In the genomic region with DNA sequence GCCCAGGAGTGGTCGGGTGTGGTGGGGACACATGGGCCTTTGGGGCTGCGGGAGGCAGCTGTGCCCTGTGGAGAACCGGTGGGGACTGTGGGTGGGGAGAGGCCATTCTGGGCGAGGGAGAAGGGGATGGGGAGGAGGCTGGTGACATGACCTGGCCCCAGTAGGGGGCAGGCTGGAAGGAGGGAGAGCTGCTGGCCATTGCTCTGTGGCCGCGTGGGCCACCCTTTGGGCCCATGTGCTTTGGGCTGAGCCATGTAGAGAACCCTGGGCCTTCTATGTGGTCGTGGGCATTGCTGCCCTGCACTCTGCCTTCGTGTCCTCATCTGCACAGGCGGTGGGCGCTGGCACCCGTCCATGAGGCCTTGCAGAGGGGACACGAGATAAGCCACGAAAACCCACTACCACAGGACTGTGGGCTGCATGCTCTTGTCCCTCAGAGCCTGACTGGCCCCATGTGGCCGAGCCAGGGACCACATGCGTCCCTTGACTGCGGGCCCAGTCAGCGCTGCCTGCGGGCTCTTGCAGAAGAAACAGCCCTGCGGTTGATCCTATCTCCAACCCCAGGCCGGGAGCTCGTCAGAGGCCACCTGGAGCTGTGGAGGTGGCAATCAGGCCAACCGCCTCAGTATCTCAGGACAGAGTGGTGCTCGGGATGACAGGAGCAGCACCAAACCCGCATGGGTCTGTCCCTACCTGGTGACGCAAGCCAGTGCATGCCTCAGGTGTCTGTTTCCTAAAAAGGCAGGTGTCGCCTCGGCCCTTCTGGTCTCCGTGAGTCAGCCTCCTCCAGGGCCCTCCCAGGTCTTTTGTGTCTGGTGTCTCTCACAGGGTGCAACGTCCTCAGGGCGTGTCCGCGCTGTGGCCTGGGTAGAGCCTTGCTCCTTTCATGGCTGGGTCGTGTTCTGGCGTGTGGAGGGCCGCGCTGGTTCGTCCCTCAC, we compare ENCODE assay signal across 15 cellular contexts. TPM values are rescaled to one million over a fixed set of nuclear protein-coding genes. Genes with fewer than 3 reads are reported as not detected.
DNase-seq lines count a peak whose midpoint lies in the region; ATAC-seq, FAIRE-seq and TF ChIP-seq lines count a peak whose summit lies in the region.
"Had no signal": no experiment of that assay in that cellular context is flagged by ENCODE, and none has a peak within 500 bp of the region (broad histone marks: within the 10 kb centered on the region; RNA-seq: fewer than 3 reads in every experiment).

No MANE protein-coding gene starts in this region.

- H3K9me2 ChIP-seq in SK-N-SH: no peaks in the 10 kb centered on the region

- dilution Hi-C loops in keratinocyte (cut with MboI; ENCODE audit: extremely low pct_ligation_motif_present, low sequenced_read_pairs): no loop called here

- peaks cover 2% of the 10 kb centered on the region for H3K9me1 ChIP-seq in keratinocyte (ENCODE audit: control insufficient read depth, extremely low read depth, insufficient read depth, low read length)

- H3K9me3 Mint-ChIP-seq in osteocyte (ENCODE audit: unreplicated experiment): no peaks in the 10 kb centered on the region

- peaks cover 7 to 27% of the 10 kb centered on the region in 2 experiments for H3K36me3 ChIP-seq in SK-N-SH (replicated peaks in 1 of 2; ENCODE audit: control insufficient read depth in 1 of 2, insufficient read depth in 2 of 2, low read length in 1 of 2)
- H3K36me3 ChIP-seq in GM12878 (ENCODE audit: control insufficient read depth in 2 of 2, insufficient read depth in 2 of 2, low read length in 1 of 2): peaks cover 3 to 23% of the 10 kb centered on the region in 2 experiments; a peak in 2 of 4 replicates
- H3K36me3 ChIP-seq in keratinocyte (ENCODE audit: control insufficient read depth in 2 of 2, extremely low read depth in 1 of 2, insufficient read depth in 2 of 2, low read length in 2 of 2): peaks cover 11 to 16% of the 10 kb centered on the region in 2 experiments
- peaks cover 34% of the 10 kb centered on the region for H3K36me3 ChIP-seq in upper lobe of right lung

- H3K4me3 ChIP-seq in SK-N-SH (ENCODE audit: low read depth in 2 of 2, low read length in 1 of 2) (no peak overlapping the region), GM12878 (no peak overlapping the region), keratinocyte (ENCODE audit: control insufficient read depth in 2 of 3, extremely low read depth in 1 of 3, insufficient read depth in 2 of 3, low read depth in 1 of 3, low read length in 3 of 3) (peak overlapping the region in 1 of 3 experiments; percentile 9), upper lobe of right lung (no peak overlapping the region)

- no peaks in the 10 kb centered on the region for H3F3A ChIP-seq in SK-N-SH (replicated peaks; ENCODE audit: insufficient read depth)

- ATAC-seq in SK-N-SH treated with all-trans-retinoic acid at 6 μM for 48 hours (no peak), GM12878 (no peak), upper lobe of right lung (no peak), HG03432 (IDR thresholded peaks at IDR 0.05; ENCODE audit: unreplicated experiment) (no peak), HG02981 (IDR thresholded peaks at IDR 0.05; ENCODE audit: unreplicated experiment) (no peak)
- ATAC-seq: sciatic nerve had no signal

- H4K20me1 ChIP-seq in SK-N-SH (ENCODE audit: insufficient read depth): peaks cover 79% of the 10 kb centered on the region
- H4K20me1 ChIP-seq in GM12878 (ENCODE audit: control insufficient read depth, insufficient read depth): no peaks in the 10 kb centered on the region
- H4K20me1 ChIP-seq in keratinocyte (ENCODE audit: control insufficient read depth, extremely low read depth, insufficient read depth, low read length): peaks cover 48% of the 10 kb centered on the region

- peaks cover 86% of the 10 kb centered on the region for H3K79me2 ChIP-seq in SK-N-SH (ENCODE audit: insufficient read depth)
- H3K79me2 ChIP-seq in GM12878 (ENCODE audit: control insufficient read depth, insufficient read depth, low read length): peaks cover 5% of the 10 kb centered on the region
- H3K79me2 ChIP-seq in keratinocyte (ENCODE audit: control insufficient read depth, insufficient read depth, low read length): peaks cover 67% of the 10 kb centered on the region

- H3K27me3 Mint-ChIP-seq in osteocyte (ENCODE audit: unreplicated experiment): no peaks in the 10 kb centered on the region

- CTCF ChIA-PET in SK-N-SH (lab: Yijun Ruan, JAX): no interaction called here
- CTCF ChIA-PET in GM12878 (lab: Yijun Ruan, JAX): no interaction called here

- no peak overlapping the region for H2AFZ ChIP-seq in SK-N-SH (ENCODE audit: low read depth)
- no peak overlapping the region for H2AFZ ChIP-seq in GM12878 (ENCODE audit: control insufficient read depth, low read depth, low read length)
- H2AFZ ChIP-seq in keratinocyte (ENCODE audit: control insufficient read depth, low read length): no peak overlapping the region

- POLR2A ChIA-PET in SK-N-SH (lab: Yijun Ruan, JAX) (no interaction called here), GM12878 (lab: Charles Lee) (no interaction called here)

- no peaks in the 10 kb centered on the region for H3K27me3 ChIP-seq in SK-N-SH (ENCODE audit: insufficient read depth)
- no peaks in the 10 kb centered on the region for H3K27me3 ChIP-seq in GM12878 (replicated peaks in 1 of 2; ENCODE audit: control insufficient read depth in 2 of 2, insufficient read depth in 2 of 2, low read length in 1 of 2)
- H3K27me3 ChIP-seq in keratinocyte (ENCODE audit: control insufficient read depth, extremely low read depth, insufficient read depth, low read length): no peaks in the 10 kb centered on the region
- no peaks in the 10 kb centered on the region for H3K27me3 ChIP-seq in upper lobe of right lung

- no peak overlapping the region for H3K4me2 ChIP-seq in SK-N-SH
- H3K4me2 ChIP-seq in GM12878 (ENCODE audit: control insufficient read depth, insufficient read depth): no peak overlapping the region
- H3K4me2 ChIP-seq in keratinocyte (ENCODE audit: control insufficient read depth, extremely low read depth, insufficient read depth, low read depth, low read length): peak overlapping the region; percentile 60

- whole genome bisulfite sequencing in SK-N-SH (ENCODE audit: low lambda C conversion rate): 94% methylated on average over 8 of the region's 37 CpGs
- 92% methylated on average over 33 of the region's 37 CpGs for WGBS in GM12878 (ENCODE audit: insufficient coverage, insufficient replicate concordance, low lambda C conversion rate, missing lambda C conversion rate)

- intact Hi-C loops in GM12878 (cut with micrococcal nuclease; ENCODE audit: unreplicated experiment): no loop called here
- intact Hi-C loops in upper lobe of right lung (cut with DNase I): no loop called here

- RAD21 ChIA-PET in GM12878 (lab: Charles Lee; ENCODE audit: unreplicated experiment): no interaction called here

- 0 out of 2 replicates have a peak, but pooled peaks have one; percentile 15 for TF ChIP-seq POLR2A in GM12878 (IDR thresholded peaks at IDR 0.05; ENCODE audit: low read depth, low read length)

- peak; percentile 66 for DNase-seq in SK-N-SH
- DNase-seq in GM12878 (ENCODE audit: low read depth, low spot score): no peak
- DNase-seq in keratinocyte (ENCODE audit: low read depth, low spot score): peak; percentile 80
- peak; percentile 60 for DNase-seq in upper lobe of right lung
- DNase-seq in osteocyte (ENCODE audit: extremely low spot score, unreplicated experiment): no peak
- DNase-seq: DMS153; effector memory CD4-positive, alpha-beta T cell; KBM-7; NCI-H2029 treated with DMSO at 0.1 percent for 48 hours had no signal

- TF ChIP-seq RAD21 in SK-N-SH (IDR thresholded peaks at IDR 0.05; ENCODE audit: low read length) (no peak), GM12878 (IDR thresholded peaks at IDR 0.05; ENCODE audit: insufficient read depth, low read depth, low read length) (no peak)

- no peak for TF ChIP-seq EP300 in SK-N-SH (IDR thresholded peaks at IDR 0.05; ENCODE audit: borderline replicate concordance in 1 of 2, low read depth in 1 of 2, low read length in 1 of 2)
- no peak for TF ChIP-seq EP300 in GM12878 (IDR thresholded peaks at IDR 0.05; ENCODE audit: borderline replicate concordance in 1 of 2, control insufficient read depth in 1 of 2, low read depth in 2 of 2, low read length in 2 of 2)

- no TSS peak for BruUV-seq in GM12878 (replicated peaks; lab: Mats Ljungman, UMichigan)

- H3K36me3 Mint-ChIP-seq in osteocyte (ENCODE audit: unreplicated experiment): peaks cover 8% of the 10 kb centered on the region

- no peak overlapping the region for H3K27ac Mint-ChIP-seq in osteocyte (ENCODE audit: unreplicated experiment)

- H3K4me1 ChIP-seq in SK-N-SH (ENCODE audit: control insufficient read depth in 1 of 2, insufficient read depth in 2 of 2, low read depth in 1 of 2, low read length in 1 of 2) (peaks cover 0 to 20% of the 10 kb centered on the region in 2 experiments; a peak in 1 of 4 replicates), GM12878 (ENCODE audit: control insufficient read depth, insufficient read depth, low read length) (peaks cover 4% of the 10 kb centered on the region; the same call in 1 of the 2 replicates), keratinocyte (ENCODE audit: control insufficient read depth, extremely low read depth, insufficient read depth, low read length) (peaks cover 16% of the 10 kb centered on the region), upper lobe of right lung (no peaks in the 10 kb centered on the region)

- no peak for TF ChIP-seq CTCF in SK-N-SH (IDR thresholded peaks at IDR 0.05)
- no peak for TF ChIP-seq CTCF in GM12878 (IDR thresholded peaks at IDR 0.05 in 2 of 3, conservative IDR thresholded peaks at IDR 0.05 in 1 of 3; ENCODE audit: control insufficient read depth in 2 of 3, extremely low read depth in 1 of 3, insufficient read depth in 1 of 3, low read depth in 3 of 3, low read length in 3 of 3)
- TF ChIP-seq CTCF in keratinocyte (optimal IDR thresholded peaks at IDR 0.05 in 1 of 3, IDR thresholded peaks at IDR 0.05 in 1 of 3, conservative IDR thresholded peaks at IDR 0.05 in 1 of 3; ENCODE audit: extremely low read depth in 1 of 3, insufficient read depth in 2 of 3, low read length in 3 of 3): peak in 2 of 3 experiments; percentile 17 to 31
- TF ChIP-seq CTCF in upper lobe of right lung (IDR thresholded peaks at IDR 0.05): no peak
- no peak for TF ChIP-seq CTCF in osteocyte (IDR thresholded peaks at IDR 0.05)

- no peak overlapping the region for H3K9ac ChIP-seq in SK-N-SH
- H3K9ac ChIP-seq in GM12878 (ENCODE audit: control insufficient read depth, insufficient read depth, low read length): no peak overlapping the region
- peak overlapping the region; percentile 52 for H3K9ac ChIP-seq in keratinocyte (ENCODE audit: control insufficient read depth, extremely low read depth, insufficient read depth, low read length)

- no peak overlapping the region for H3K4me3 Mint-ChIP-seq in osteocyte (ENCODE audit: unreplicated experiment)

- FAIRE-seq in GM12878 (lab: Jason Lieb, UNC) (no peak), keratinocyte (lab: Jason Lieb, UNC) (peak; percentile 94)

- in situ Hi-C loops in GM12878 (cut with MboI): no loop called here

- no peaks in the 10 kb centered on the region for H3K9me3 ChIP-seq in SK-N-SH
- H3K9me3 ChIP-seq in GM12878 (replicated peaks; ENCODE audit: control insufficient read depth, insufficient read depth, low read length): no peaks in the 10 kb centered on the region
- H3K9me3 ChIP-seq in keratinocyte (ENCODE audit: control insufficient read depth, low read depth, low read length): no peaks in the 10 kb centered on the region
- H3K9me3 ChIP-seq in upper lobe of right lung: no peaks in the 10 kb centered on the region

- SMC1A ChIA-PET in GM12878 (lab: Charles Lee; ENCODE audit: uncharacterized antibody, unreplicated experiment): no interaction called here

- H3K27ac ChIP-seq in SK-N-SH (ENCODE audit: low read depth in 2 of 2, low read length in 1 of 2): no peak overlapping the region; a peak in 1 of 4 replicates
- H3K27ac ChIP-seq in GM12878 (ENCODE audit: control insufficient read depth, insufficient read depth): no peak overlapping the region
- H3K27ac ChIP-seq in keratinocyte (ENCODE audit: control insufficient read depth, insufficient read depth, low read length): peak overlapping the region; percentile 51
- H3K27ac ChIP-seq in upper lobe of right lung: no peak overlapping the region

- H3K4me1 Mint-ChIP-seq in osteocyte (ENCODE audit: unreplicated experiment): peaks cover 7% of the 10 kb centered on the region

RNA-seq across cellular contexts. Expression of a gene that starts 14.3 kb away (rescaled TPM):
- polyA plus RNA-seq in SK-N-SH (2012; rRNA removed): 27.1 and 36.3 TPM in 2 replicates
- 10.7 and 16.5 TPM in 2 replicates for polyA plus RNA-seq in SK-N-SH (2012; cell fraction: cytosol; rRNA removed)
- 74.3 and 97.6 TPM in 2 replicates for polyA plus RNA-seq in SK-N-SH (2012; cell fraction: nucleus; rRNA removed)
- 36.7 and 46.1 TPM in 2 replicates for total RNA-seq in GM12878 (2013; cell fraction: nucleolus; rRNA removed)
- total RNA-seq in GM12878 (2014; rRNA removed): 30.6 and 35.1 TPM in 2 replicates
- 9.6 and 12.3 TPM in 2 replicates for total RNA-seq in GM12878 (2014; rRNA removed; fragmentation: Illumina TruSeq; extraction: Trizol)
- 42.8 and 44.2 TPM in 2 replicates for total RNA-seq in GM12878 (2021)
- 8.7 TPM for polyA plus RNA-seq in GM12878 (2011; ENCODE audit: low read depth)
- 13.0 and 28.1 TPM in 2 replicates for polyA plus RNA-seq in GM12878 (2011; rRNA removed)
- polyA plus RNA-seq in GM12878 (2011; cell fraction: cytosol; rRNA removed): 28.1 and 37.0 TPM in 2 replicates
- 131 and 138 TPM in 2 replicates for polyA plus RNA-seq in GM12878 (2011; cell fraction: nucleus; rRNA removed)
- 25.6 and 34.9 TPM in 2 replicates for polyA plus RNA-seq in GM12878 (2012)
- 2.2 and 15.4 TPM in 2 replicates for polyA plus RNA-seq in GM12878 (2014; fragmentation: Illumina TruSeq; extraction: Trizol)
- under 1 TPM; 0.11 to 0.55 TPM for polyA plus RNA-seq in GM12878 (2014; fragmentation: Nextera tagmentation; extraction: Ambion mirVana)
- 30.8 and 46.7 TPM in 2 replicates for polyA plus RNA-seq in GM12878 (2014; rRNA removed)
- 10 to 100 TPM; 33.5 to 36.2 TPM for polyA plus RNA-seq in GM12878 (2016; fragmentation: Nextera tagmentation; extraction: Ambion mirVana)
- polyA minus RNA-seq in GM12878 (2011; rRNA and poly(A)+ RNA removed): 17.0 and 37.1 TPM in 2 replicates
- polyA minus RNA-seq in GM12878 (2011; cell fraction: cytosol; rRNA and poly(A)+ RNA removed): 20.7 and 28.9 TPM in 2 replicates
- 23.3 and 26.6 TPM in 2 replicates for polyA minus RNA-seq in GM12878 (2011; cell fraction: nucleus; rRNA and poly(A)+ RNA removed)
- polyA plus RNA-seq in keratinocyte: 23.3 to 28.1 TPM (median 26.3 TPM) in 3 replicates
- 24.9 TPM for polyA plus RNA-seq in keratinocyte (2011; ENCODE audit: low read depth)
- polyA plus RNA-seq in keratinocyte (2011; cell fraction: cytosol; rRNA removed): 12.2 and 22.5 TPM in 2 replicates
- 39.2 and 53.9 TPM in 2 replicates for polyA plus RNA-seq in keratinocyte (2011; cell fraction: nucleus; rRNA removed)
- polyA plus RNA-seq in keratinocyte (2012; ENCODE audit: low replicate concordance): 30.7 and 36.9 TPM in 2 replicates
- 21.9 to 83.9 TPM (median 27.4 TPM) in 3 replicates for polyA minus RNA-seq in keratinocyte
- 39.9 TPM for polyA minus RNA-seq in keratinocyte (2011; cell fraction: cytosol; rRNA and poly(A)+ RNA removed)
- polyA minus RNA-seq in keratinocyte (2011; cell fraction: nucleus; rRNA and poly(A)+ RNA removed): 32.5 and 42.2 TPM in 2 replicates
- total RNA-seq in upper lobe of right lung: 30.8 TPM
- total RNA-seq in osteocyte: 45.3 and 49.5 TPM in 2 replicates

RNA-seq across cellular contexts. Expression of a gene that starts 18.5 kb away (rescaled TPM):
- polyA plus RNA-seq in SK-N-SH (2012; rRNA removed) (0.12 TPM in 1 of 2 replicates, not detected in the other), GM12878 (2011; rRNA removed) (0.18 TPM in 1 of 2 replicates, not detected in the other), GM12878 (2014; fragmentation: Illumina TruSeq; extraction: Trizol) (not detected in 2 replicates), GM12878 (2014; fragmentation: Nextera tagmentation; extraction: Ambion mirVana) (not detected), GM12878 (2014; rRNA removed) (0.69 and 1.1 TPM in 2 replicates), GM12878 (2016; fragmentation: Nextera tagmentation; extraction: Ambion mirVana) (under 1 TPM; 0.45 to 0.60 TPM), keratinocyte (not detected in 3 replicates)
- not detected in 2 replicates for polyA plus RNA-seq in SK-N-SH (2012; cell fraction: cytosol; rRNA removed)
- 0.14 and 0.34 TPM in 2 replicates for polyA plus RNA-seq in SK-N-SH (2012; cell fraction: nucleus; rRNA removed)
- total RNA-seq in GM12878 (2013; cell fraction: nucleolus; rRNA removed): not detected in 2 replicates
- total RNA-seq in GM12878 (2014; rRNA removed) (not detected in 2 replicates), GM12878 (2014; rRNA removed; fragmentation: Illumina TruSeq; extraction: Trizol) (not detected in 2 replicates), GM12878 (2021) (1.7 and 2.6 TPM in 2 replicates), upper lobe of right lung (3.2 TPM), osteocyte (0.73 and 0.97 TPM in 2 replicates)
- not detected for polyA plus RNA-seq in GM12878 (2011; ENCODE audit: low read depth)
- polyA plus RNA-seq in GM12878 (2011; cell fraction: cytosol; rRNA removed): 0.10 and 0.25 TPM in 2 replicates
- polyA plus RNA-seq in GM12878 (2011; cell fraction: nucleus; rRNA removed): 5.2 and 5.7 TPM in 2 replicates
- polyA plus RNA-seq in GM12878 (2012): 0.62 and 1.1 TPM in 2 replicates
- polyA minus RNA-seq in GM12878 (2011; rRNA and poly(A)+ RNA removed): not detected in 2 replicates
- polyA minus RNA-seq in GM12878 (2011; cell fraction: cytosol; rRNA and poly(A)+ RNA removed): not detected in 2 replicates
- polyA minus RNA-seq in GM12878 (2011; cell fraction: nucleus; rRNA and poly(A)+ RNA removed): 0.77 TPM in 1 of 2 replicates, not detected in the other
- not detected for polyA plus RNA-seq in keratinocyte (2011; ENCODE audit: low read depth)
- polyA plus RNA-seq in keratinocyte (2011; cell fraction: cytosol; rRNA removed): not detected in 2 replicates
- not detected in 2 replicates for polyA plus RNA-seq in keratinocyte (2011; cell fraction: nucleus; rRNA removed)
- 0.50 TPM in 1 of 2 replicates, not detected in the other for polyA plus RNA-seq in keratinocyte (2012; ENCODE audit: low replicate concordance)
- not detected in 3 replicates for polyA minus RNA-seq in keratinocyte
- polyA minus RNA-seq in keratinocyte (2011; cell fraction: cytosol; rRNA and poly(A)+ RNA removed): not detected
- polyA minus RNA-seq in keratinocyte (2011; cell fraction: nucleus; rRNA and poly(A)+ RNA removed): not detected in 2 replicates
- total RNA-seq: A172, temporal lobe had no signal

RNA-seq across cellular contexts. Expression of a gene that starts 20.0 kb away (rescaled TPM):
- polyA plus RNA-seq in SK-N-SH (2012; rRNA removed) (14.3 and 14.5 TPM in 2 replicates), GM12878 (2011; rRNA removed) (1.8 and 4.0 TPM in 2 replicates), GM12878 (2014; fragmentation: Illumina TruSeq; extraction: Trizol) (0.22 and 0.48 TPM in 2 replicates), GM12878 (2014; fragmentation: Nextera tagmentation; extraction: Ambion mirVana) (under 1 TPM; 0.11 to 0.38 TPM), GM12878 (2014; rRNA removed) (19.7 and 24.6 TPM in 2 replicates), GM12878 (2016; fragmentation: Nextera tagmentation; extraction: Ambion mirVana) (10 to 100 TPM; 23.5 to 28.6 TPM), keratinocyte (4.2 to 7.4 TPM (median 6.2 TPM) in 3 replicates)
- 10.3 and 13.3 TPM in 2 replicates for polyA plus RNA-seq in SK-N-SH (2012; cell fraction: cytosol; rRNA removed)
- polyA plus RNA-seq in SK-N-SH (2012; cell fraction: nucleus; rRNA removed): 14.5 and 22.6 TPM in 2 replicates
- 3.1 and 3.9 TPM in 2 replicates for total RNA-seq in GM12878 (2013; cell fraction: nucleolus; rRNA removed)
- total RNA-seq in GM12878 (2014; rRNA removed) (20.2 and 25.4 TPM in 2 replicates), GM12878 (2014; rRNA removed; fragmentation: Illumina TruSeq; extraction: Trizol) (2.6 and 3.0 TPM in 2 replicates), GM12878 (2021) (17.7 and 19.3 TPM in 2 replicates), upper lobe of right lung (12.2 TPM), osteocyte (10.0 and 10.8 TPM in 2 replicates)
- polyA plus RNA-seq in GM12878 (2011; ENCODE audit: low read depth): 2.6 TPM
- polyA plus RNA-seq in GM12878 (2011; cell fraction: cytosol; rRNA removed): 6.4 and 14.7 TPM in 2 replicates
- polyA plus RNA-seq in GM12878 (2011; cell fraction: nucleus; rRNA removed): 6.1 and 11.3 TPM in 2 replicates
- 10.7 and 13.5 TPM in 2 replicates for polyA plus RNA-seq in GM12878 (2012)
- 1.2 and 4.4 TPM in 2 replicates for polyA minus RNA-seq in GM12878 (2011; rRNA and poly(A)+ RNA removed)
- polyA minus RNA-seq in GM12878 (2011; cell fraction: cytosol; rRNA and poly(A)+ RNA removed): 4.1 and 5.2 TPM in 2 replicates
- 2.8 and 4.8 TPM in 2 replicates for polyA minus RNA-seq in GM12878 (2011; cell fraction: nucleus; rRNA and poly(A)+ RNA removed)
- 1.4 TPM for polyA plus RNA-seq in keratinocyte (2011; ENCODE audit: low read depth)
- 1.7 and 8.2 TPM in 2 replicates for polyA plus RNA-seq in keratinocyte (2011; cell fraction: cytosol; rRNA removed)
- 4.3 and 6.4 TPM in 2 replicates for polyA plus RNA-seq in keratinocyte (2011; cell fraction: nucleus; rRNA removed)
- polyA plus RNA-seq in keratinocyte (2012; ENCODE audit: low replicate concordance): 4.5 and 16.2 TPM in 2 replicates
- polyA minus RNA-seq in keratinocyte: 1.5 to 2.6 TPM (median 1.6 TPM) in 3 replicates
- 17.6 TPM for polyA minus RNA-seq in keratinocyte (2011; cell fraction: cytosol; rRNA and poly(A)+ RNA removed)
- polyA minus RNA-seq in keratinocyte (2011; cell fraction: nucleus; rRNA and poly(A)+ RNA removed): 4.6 and 6.3 TPM in 2 replicates

RNA-seq across cellular contexts. Expression of a gene that starts 37.0 kb away (rescaled TPM):
- polyA plus RNA-seq in SK-N-SH (2012; rRNA removed) (45.9 and 53.3 TPM in 2 replicates), GM12878 (2011; rRNA removed) (8.4 and 18.2 TPM in 2 replicates), GM12878 (2014; fragmentation: Illumina TruSeq; extraction: Trizol) (6.6 and 13.8 TPM in 2 replicates), GM12878 (2014; fragmentation: Nextera tagmentation; extraction: Ambion mirVana) (1 to 10 TPM in 1 of 2 experiments, under 1 TPM in 1; 0.58 to 1.9 TPM), GM12878 (2014; rRNA removed) (53.8 and 71.4 TPM in 2 replicates), GM12878 (2016; fragmentation: Nextera tagmentation; extraction: Ambion mirVana) (10 to 100 TPM in 1 of 2 experiments, 1 to 10 TPM in 1; 7.3 to 25.0 TPM), keratinocyte (30.0 to 44.7 TPM (median 34.8 TPM) in 3 replicates)
- 23.5 and 33.7 TPM in 2 replicates for polyA plus RNA-seq in SK-N-SH (2012; cell fraction: cytosol; rRNA removed)
- polyA plus RNA-seq in SK-N-SH (2012; cell fraction: nucleus; rRNA removed): 152 and 202 TPM in 2 replicates
- 108 and 117 TPM in 2 replicates for total RNA-seq in GM12878 (2013; cell fraction: nucleolus; rRNA removed)
- total RNA-seq in GM12878 (2014; rRNA removed) (49.1 and 50.5 TPM in 2 replicates), GM12878 (2014; rRNA removed; fragmentation: Illumina TruSeq; extraction: Trizol) (14.2 and 15.3 TPM in 2 replicates), GM12878 (2021) (56.3 and 65.9 TPM in 2 replicates), upper lobe of right lung (95.9 TPM), osteocyte (85.5 and 91.7 TPM in 2 replicates)
- polyA plus RNA-seq in GM12878 (2011; ENCODE audit: low read depth): 6.7 TPM
- polyA plus RNA-seq in GM12878 (2011; cell fraction: cytosol; rRNA removed): 24.8 and 37.2 TPM in 2 replicates
- 98.5 and 132 TPM in 2 replicates for polyA plus RNA-seq in GM12878 (2011; cell fraction: nucleus; rRNA removed)
- polyA plus RNA-seq in GM12878 (2012): 28.8 and 29.4 TPM in 2 replicates
- polyA minus RNA-seq in GM12878 (2011; rRNA and poly(A)+ RNA removed): 15.9 and 23.6 TPM in 2 replicates
- polyA minus RNA-seq in GM12878 (2011; cell fraction: cytosol; rRNA and poly(A)+ RNA removed): 25.9 and 34.3 TPM in 2 replicates
- 17.0 and 35.6 TPM in 2 replicates for polyA minus RNA-seq in GM12878 (2011; cell fraction: nucleus; rRNA and poly(A)+ RNA removed)
- 9.7 TPM for polyA plus RNA-seq in keratinocyte (2011; ENCODE audit: low read depth)
- polyA plus RNA-seq in keratinocyte (2011; cell fraction: cytosol; rRNA removed): 18.7 and 42.2 TPM in 2 replicates
- 81.3 and 102 TPM in 2 replicates for polyA plus RNA-seq in keratinocyte (2011; cell fraction: nucleus; rRNA removed)
- 28.1 and 52.7 TPM in 2 replicates for polyA plus RNA-seq in keratinocyte (2012; ENCODE audit: low replicate concordance)
- polyA minus RNA-seq in keratinocyte: 33.1 to 91.2 TPM (median 48.2 TPM) in 3 replicates
- polyA minus RNA-seq in keratinocyte (2011; cell fraction: cytosol; rRNA and poly(A)+ RNA removed): 81.5 TPM
- 75.0 and 76.5 TPM in 2 replicates for polyA minus RNA-seq in keratinocyte (2011; cell fraction: nucleus; rRNA and poly(A)+ RNA removed)

RNA-seq across cellular contexts. Expression of a gene that starts 37.2 kb away (rescaled TPM):
- not detected in 2 replicates for polyA plus RNA-seq in SK-N-SH (2012; rRNA removed)
- not detected in 2 replicates for polyA plus RNA-seq in SK-N-SH (2012; cell fraction: cytosol; rRNA removed)
- polyA plus RNA-seq in SK-N-SH (2012; cell fraction: nucleus; rRNA removed): not detected in 2 replicates
- total RNA-seq in GM12878 (2013; cell fraction: nucleolus; rRNA removed): not detected in 2 replicates
- not detected in 2 replicates for total RNA-seq in GM12878 (2014; rRNA removed)
- not detected in 2 replicates for total RNA-seq in GM12878 (2014; rRNA removed; fragmentation: Illumina TruSeq; extraction: Trizol)
- total RNA-seq in GM12878 (2021): not detected in 2 replicates
- polyA plus RNA-seq in GM12878 (2011; ENCODE audit: low read depth): not detected
- polyA plus RNA-seq in GM12878 (2011; rRNA removed): not detected in 2 replicates
- polyA plus RNA-seq in GM12878 (2011; cell fraction: cytosol; rRNA removed): not detected in 2 replicates
- not detected in 2 replicates for polyA plus RNA-seq in GM12878 (2011; cell fraction: nucleus; rRNA removed)
- polyA plus RNA-seq in GM12878 (2012): not detected in 2 replicates
- not detected in 2 replicates for polyA plus RNA-seq in GM12878 (2014; fragmentation: Illumina TruSeq; extraction: Trizol)
- polyA plus RNA-seq in GM12878 (2014; fragmentation: Nextera tagmentation; extraction: Ambion mirVana): not detected
- not detected in 2 replicates for polyA plus RNA-seq in GM12878 (2014; rRNA removed)
- not detected for polyA plus RNA-seq in GM12878 (2016; fragmentation: Nextera tagmentation; extraction: Ambion mirVana)
- not detected in 2 replicates for polyA minus RNA-seq in GM12878 (2011; rRNA and poly(A)+ RNA removed)
- not detected in 2 replicates for polyA minus RNA-seq in GM12878 (2011; cell fraction: cytosol; rRNA and poly(A)+ RNA removed)
- polyA minus RNA-seq in GM12878 (2011; cell fraction: nucleus; rRNA and poly(A)+ RNA removed): not detected in 2 replicates
- not detected in 3 replicates for polyA plus RNA-seq in keratinocyte
- not detected for polyA plus RNA-seq in keratinocyte (2011; ENCODE audit: low read depth)
- polyA plus RNA-seq in keratinocyte (2011; cell fraction: cytosol; rRNA removed): not detected in 2 replicates
- not detected in 2 replicates for polyA plus RNA-seq in keratinocyte (2011; cell fraction: nucleus; rRNA removed)
- polyA plus RNA-seq in keratinocyte (2012; ENCODE audit: low replicate concordance): not detected in 2 replicates
- not detected in 3 replicates for polyA minus RNA-seq in keratinocyte
- polyA minus RNA-seq in keratinocyte (2011; cell fraction: cytosol; rRNA and poly(A)+ RNA removed): not detected
- polyA minus RNA-seq in keratinocyte (2011; cell fraction: nucleus; rRNA and poly(A)+ RNA removed): not detected in 2 replicates
- total RNA-seq in upper lobe of right lung: not detected
- not detected in 2 replicates for total RNA-seq in osteocyte
- total RNA-seq: A172, sciatic nerve, temporal lobe had no signal

Comparison
In these comparisons a context has a peak if more than half of its experiments do, and no peak if none do; other contexts are left out.
1. DNase-seq: peak in SK-N-SH (single experiment), keratinocyte (single experiment) and upper lobe of right lung (single experiment); none in GM12878 (single experiment) and osteocyte (single experiment).
2. CTCF ChIP-seq: peak in keratinocyte (2 of 3); none in SK-N-SH (single experiment), GM12878 (0 of 3), upper lobe of right lung (single experiment) and osteocyte (single experiment).